8 cellular contexts compared by ENCODE assay signal in the genomic region with DNA sequence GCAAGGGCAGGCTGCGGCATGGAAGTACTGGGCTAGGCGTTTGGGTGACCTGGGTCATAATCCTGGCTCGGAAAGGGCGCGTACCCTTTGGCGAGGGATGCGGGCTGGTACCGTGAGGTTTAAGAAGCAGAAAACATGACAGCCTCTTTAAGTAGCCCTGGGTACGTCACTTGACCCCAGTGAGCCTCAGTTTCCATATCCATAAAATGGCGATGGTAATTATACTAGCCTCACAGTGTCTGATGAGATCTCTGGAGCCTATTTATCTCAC. TPM values are rescaled to one million over a fixed set of nuclear protein-coding genes. Genes with fewer than 3 reads are reported as not detected.
DNase-seq lines count a peak whose midpoint lies in the region; ATAC-seq and TF ChIP-seq lines count a peak whose summit lies in the region.

No MANE protein-coding gene starts in this region.

- H2AK5ac ChIP-seq in H9 (ENCODE audit: insufficient read length, low read length), result no peak overlapping the region

- peak overlapping the region; percentile 63 to 93 (median 73) for H3K4me3 ChIP-seq in skin epidermis

- ATAC-seq in HG03521 (IDR thresholded peaks at IDR 0.05; ENCODE audit: unreplicated experiment) (no peak), HG03469 (IDR thresholded peaks at IDR 0.05; ENCODE audit: unreplicated experiment) (no peak)

- H2BK120ac ChIP-seq in H9 (ENCODE audit: low read depth, low read length, poor library complexity, severe bottlenecking), result no peak overlapping the region

- H3T11ph ChIP-seq in H9 (ENCODE audit: low read length), result no peak overlapping the region

- H3K4me1 Mint-ChIP-seq in H9 (peaks cover 39 to 45% of the 10 kb centered on the region in 2 experiments), glutamatergic neuron (ENCODE audit: low read depth, unreplicated experiment) (peaks cover 43% of the 10 kb centered on the region)
- H3K4me1 Mint-ChIP-seq in activated CD4-positive, alpha-beta T cell treated with anti-CD3 and anti-CD28 coated beads, Interleukin-2, amount 10 ng/mL, durations not matched to agents 7 days and 5 days, result peaks cover 74% of the 10 kb centered on the region

- H3K79me2 ChIP-seq in H9 (ENCODE audit: insufficient read depth, low read length), result no peaks in the 10 kb centered on the region; the same call in 1 of the 2 replicates

- no peaks in the 10 kb centered on the region for H3K9me3 ChIP-seq in H9 (ENCODE audit: control insufficient read depth, low read depth, low read length)

- peak overlapping the region; percentile 92 to 95 for H3K4me3 Mint-ChIP-seq in H9
- peak overlapping the region; percentile 86 for H3K4me3 Mint-ChIP-seq in activated CD4-positive, alpha-beta T cell treated with anti-CD3 and anti-CD28 coated beads, Interleukin-2, amount 10 ng/mL, durations not matched to agents 7 days and 5 days
- H3K4me3 Mint-ChIP-seq in glutamatergic neuron (ENCODE audit: unreplicated experiment), result peak overlapping the region; percentile 83

- H3K27me3 Mint-ChIP-seq in H9 (ENCODE audit: low read depth) (no peaks in the 10 kb centered on the region; the same call in 1 of the 2 replicates), glutamatergic neuron (ENCODE audit: unreplicated experiment) (peaks cover 11% of the 10 kb centered on the region)
- H3K27me3 Mint-ChIP-seq in activated CD4-positive, alpha-beta T cell treated with anti-CD3 and anti-CD28 coated beads, Interleukin-2, amount 10 ng/mL, durations not matched to agents 7 days and 5 days, result no peaks in the 10 kb centered on the region

- no peak overlapping the region for H3K23ac ChIP-seq in H9 (ENCODE audit: insufficient read length, low read depth, low read length)

- no CpG with 5 or more reads among the region's 10 CpGs for WGBS in H9 (ENCODE audit: extremely low coverage, insufficient read length, low lambda C conversion rate)

- H3K23me2 ChIP-seq in H9 (ENCODE audit: insufficient read length, low read depth, low read length, poor library complexity, severe bottlenecking), result peaks cover 10% of the 10 kb centered on the region

- H2BK12ac ChIP-seq in H9 (ENCODE audit: insufficient read length, low read depth, low read length), result no peak overlapping the region

- H3K4me1 ChIP-seq in H9 (ENCODE audit: insufficient read depth, low read length), result peaks cover 5% of the 10 kb centered on the region; the same call in 1 of the 2 replicates

- H4K91ac ChIP-seq in H9 (ENCODE audit: insufficient read length, low read depth, low read length), result no peak overlapping the region

- H3K4ac ChIP-seq in H9 (ENCODE audit: low read depth, low read length), result no peak overlapping the region

- DNase-seq in H9 (no peak), glutamatergic neuron (no peak), ureter (ENCODE audit: low spot score) (no peak), NCI-H526 (lab: John Stamatoyannopoulos, UW) (no peak)
- no peak for DNase-seq in activated CD4-positive, alpha-beta T cell treated with anti-CD3 and anti-CD28 coated beads, Interleukin-2, amount 10 ng/mL, durations not matched to agents 7 days and 5 days

- H3K27ac Mint-ChIP-seq in H9, result peak overlapping the region; percentile 1 to 21 (median 17)
- peak overlapping the region; percentile 99 for H3K27ac Mint-ChIP-seq in activated CD4-positive, alpha-beta T cell treated with anti-CD3 and anti-CD28 coated beads, Interleukin-2, amount 10 ng/mL, durations not matched to agents 7 days and 5 days
- H3K27ac Mint-ChIP-seq in glutamatergic neuron (ENCODE audit: unreplicated experiment), result peak overlapping the region; percentile 80

- H3K36me3 Mint-ChIP-seq in H9 (ENCODE audit: insufficient read depth in 1 of 3, low read depth in 3 of 3) (peaks cover 0 to 5% (median 4%) of the 10 kb centered on the region in 3 experiments; a peak in 4 of 7 replicates), glutamatergic neuron (ENCODE audit: unreplicated experiment) (no peaks in the 10 kb centered on the region)
- peaks cover 16% of the 10 kb centered on the region for H3K36me3 Mint-ChIP-seq in activated CD4-positive, alpha-beta T cell treated with anti-CD3 and anti-CD28 coated beads, Interleukin-2, amount 10 ng/mL, durations not matched to agents 7 days and 5 days (ENCODE audit: low read depth)

- H3K18ac ChIP-seq in H9 (ENCODE audit: insufficient read length, low read depth, low read length), result no peak overlapping the region

- H3K27me3 ChIP-seq in H9 (ENCODE audit: insufficient read depth, low read length), result no peaks in the 10 kb centered on the region

- no peak overlapping the region for H2BK15ac ChIP-seq in H9 (ENCODE audit: low read depth, low read length)

- no peak overlapping the region for H4K5ac ChIP-seq in H9 (ENCODE audit: insufficient read length, low read depth, low read length)

- no peak overlapping the region for H3K56ac ChIP-seq in H9 (ENCODE audit: insufficient read length, low read depth, low read length)

- H3K14ac ChIP-seq in H9 (ENCODE audit: insufficient read depth, low read length), result 0 out of 2 replicates have a peak overlapping the region, but pooled peaks have one; percentile 74

- no peak overlapping the region for H2BK5ac ChIP-seq in H9 (ENCODE audit: insufficient read length, low read length)

- H4K20me1 ChIP-seq in H9 (ENCODE audit: control insufficient read depth, insufficient read depth, insufficient read length), result no peaks in the 10 kb centered on the region

- CTCF ChIA-PET in activated CD4-positive, alpha-beta T cell treated with anti-CD3 and anti-CD28 coated beads, Interleukin-2, amount 10 ng/mL, durations not matched to agents 7 days and 5 days (lab: Charles Lee), result interaction anchor here (0.6 to 4.5 kb wide), 34 partner anchors 9 to 288 kb away, joined by 3 to 39 read pairs (median 4); a partner anchor contains a TSS

- no peak overlapping the region for H2BK20ac ChIP-seq in H9 (ENCODE audit: low read depth, low read length, poor library complexity, severe bottlenecking)

- no peaks in the 10 kb centered on the region for H3K79me1 ChIP-seq in H9 (ENCODE audit: insufficient read depth, low read depth, low read length, poor library complexity, severe bottlenecking)

- TF ChIP-seq CTCF in H9 (conservative IDR thresholded peaks at IDR 0.05) (no peak), glutamatergic neuron (IDR thresholded peaks at IDR 0.05; ENCODE audit: partially characterized antibody, unreplicated experiment) (no peak)

- H4K8ac ChIP-seq in H9 (replicated peaks; ENCODE audit: insufficient read length, low read depth, low read length), result no peak overlapping the region

- peak overlapping the region; percentile 53 for H3K9ac ChIP-seq in H9 (ENCODE audit: extremely low read depth, insufficient read length, low read length)

- peak overlapping the region; percentile 85 for H3K4me2 ChIP-seq in H9 (ENCODE audit: insufficient read depth, insufficient read length, low read length)

- H3K9me3 Mint-ChIP-seq in H9 (no peaks in the 10 kb centered on the region), glutamatergic neuron (ENCODE audit: unreplicated experiment) (peaks cover 20% of the 10 kb centered on the region)
- H3K9me3 Mint-ChIP-seq in activated CD4-positive, alpha-beta T cell treated with anti-CD3 and anti-CD28 coated beads, Interleukin-2, amount 10 ng/mL, durations not matched to agents 7 days and 5 days, result no peaks in the 10 kb centered on the region

- POLR2A ChIA-PET in activated CD4-positive, alpha-beta T cell treated with anti-CD3 and anti-CD28 coated beads, Interleukin-2, amount 10 ng/mL, durations not matched to agents 7 days and 5 days (lab: Charles Lee), result interaction anchor here (1.1 to 1.3 kb wide), 4 partner anchors 44 to 173 kb away, joined by 3 to 4 read pairs (median 3); no protein-coding TSS in a partner anchor

- H3K27ac ChIP-seq in H9 (ENCODE audit: insufficient read length, low read depth, low read length) (no peak overlapping the region), skin epidermis (peak overlapping the region; percentile 28 to 100 (median 100))

- no peak overlapping the region for H2AFZ ChIP-seq in H9 (ENCODE audit: low read length)

RNA-seq across cellular contexts. Expression of a gene that starts 0.7 kb away (rescaled TPM):
- total RNA-seq in H9 (2021) (7.0 and 7.5 TPM in 2 replicates), glutamatergic neuron (ENCODE audit: unreplicated experiment) (6.7 TPM), ureter (17.0 TPM)
- 10 to 100 TPM; 16.4 to 16.9 TPM for total RNA-seq in activated CD4-positive, alpha-beta T cell treated with anti-CD3 and anti-CD28 coated beads, Interleukin-2, amount 10 ng/mL, durations not matched to agents 7 days and 5 days

RNA-seq across cellular contexts. Expression of a gene that starts 38.0 kb away (rescaled TPM):
- total RNA-seq in H9 (2021) (33.1 and 38.9 TPM in 2 replicates), glutamatergic neuron (ENCODE audit: unreplicated experiment) (52.6 TPM), ureter (21.0 TPM)
- total RNA-seq in activated CD4-positive, alpha-beta T cell treated with anti-CD3 and anti-CD28 coated beads, Interleukin-2, amount 10 ng/mL, durations not matched to agents 7 days and 5 days, result 10 to 100 TPM; 45.1 to 55.0 TPM

Comparison
In these comparisons a context has a peak if more than half of its experiments do, and no peak if none do; other contexts are left out.
1. H3K27ac Mint-ChIP-seq: peak in every context shown above with its lines; median percentile 99 in activated CD4-positive, alpha-beta T cell treated with anti-CD3 and anti-CD28 coated beads, Interleukin-2, amount 10 ng/mL, durations not matched to agents 7 days and 5 days; 80 in glutamatergic neuron; 17 in H9.